Comparison of ENCODE assay signal across 14 cellular contexts in the genomic region with DNA sequence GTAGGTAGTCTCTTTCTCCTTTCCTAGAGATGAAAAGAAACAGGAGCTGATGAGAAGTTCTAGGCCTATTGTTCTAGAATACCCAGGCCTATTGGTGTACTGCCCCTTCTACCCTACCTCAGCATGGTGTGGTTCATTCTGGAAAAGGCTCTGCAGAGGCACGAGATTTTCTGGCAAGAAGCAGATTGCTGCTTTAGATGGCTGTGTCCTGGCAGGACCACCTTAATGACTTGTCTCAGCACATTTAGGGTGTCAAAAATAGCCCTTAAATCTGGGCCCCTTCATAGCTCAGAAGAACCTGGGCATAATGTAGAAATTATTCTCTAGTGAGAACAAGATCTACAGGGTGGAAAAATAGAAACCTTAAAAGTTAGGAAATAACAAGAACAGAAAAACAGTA.
A peak's percentile ranks its signal among the peaks of the same experiment; 100 is the strongest.
DNase-seq lines count a peak whose midpoint lies in the region; ATAC-seq lines count a peak whose summit lies in the region.
"Had no signal": no experiment of that assay in that cellular context is flagged by ENCODE, and none has a peak within 500 bp of the region (broad histone marks: within the 10 kb centered on the region; RNA-seq: fewer than 3 reads in every experiment).

No MANE protein-coding gene starts in this region.

- H3K36me3 Mint-ChIP-seq in activated CD4-positive, alpha-beta T cell treated with anti-CD3 and anti-CD28 coated beads for 36 hours (ENCODE audit: low read depth) = no peaks in the 10 kb centered on the region
- H3K36me3 Mint-ChIP-seq in immature natural killer cell = peaks cover 17 to 28% (median 22%) of the 10 kb centered on the region in 3 donors

- POLR2A ChIA-PET in activated CD4-positive, alpha-beta T cell treated with anti-CD3 and anti-CD28 coated beads for 36 hours (lab: Charles Lee) = interaction anchor here (0.7 kb wide), 1 partner anchor 122 kb away, joined by 3 read pairs; no protein-coding TSS in a partner anchor

- no peak overlapping the region for H3K27ac Mint-ChIP-seq in activated CD4-positive, alpha-beta T cell treated with anti-CD3 and anti-CD28 coated beads for 36 hours
- peak overlapping the region in 4 of 6 donors; percentile 2 to 39 (median 23) for H3K27ac Mint-ChIP-seq in immature natural killer cell
- H3K27ac Mint-ChIP-seq: CD4-positive, alpha-beta T cell; progenitor cell of endocrine pancreas had no signal

- no peak for DNase-seq in activated CD4-positive, alpha-beta T cell treated with anti-CD3 and anti-CD28 coated beads for 36 hours
- no peak for DNase-seq in activated CD4-positive, alpha-beta T cell treated with anti-CD3 and anti-CD28 coated beads for 4 hours
- DNase-seq in immature natural killer cell (no peak), activated gamma-delta T cell (lab: John Stamatoyannopoulos, UW) (no peak), NCI-H345 treated with DMSO at 0.1 percent for 48 hours (lab: John Stamatoyannopoulos, UW; ENCODE audit: unreplicated experiment) (no peak), NCI-H1436 (lab: John Stamatoyannopoulos, UW) (no peak)
- DNase-seq: 8988T; CD4-positive, alpha-beta T cell; colonic mucosa; erythroblast; heart right ventricle had no signal

- intact Hi-C loops in activated CD4-positive, alpha-beta T cell treated with anti-CD3 and anti-CD28 coated beads for 36 hours (cut with DNase I, micrococcal nuclease) = loop anchor here (2.0 to 5.0 kb wide), 2 partner anchors 40 to 41 kb away; no protein-coding TSS in a partner anchor

- H3K27me3 Mint-ChIP-seq in activated CD4-positive, alpha-beta T cell treated with anti-CD3 and anti-CD28 coated beads for 36 hours = peaks cover 11% of the 10 kb centered on the region
- H3K27me3 Mint-ChIP-seq in immature natural killer cell (ENCODE audit: low read depth in 3 of 3) = peaks cover 0 to 2% (median 2%) of the 10 kb centered on the region in 3 donors
- H3K27me3 Mint-ChIP-seq: CD4-positive, alpha-beta T cell had no signal

- H3K4me3 Mint-ChIP-seq in activated CD4-positive, alpha-beta T cell treated with anti-CD3 and anti-CD28 coated beads for 36 hours = peak overlapping the region; percentile 1
- H3K4me3 Mint-ChIP-seq in immature natural killer cell = no peak overlapping the region
- H3K4me3 Mint-ChIP-seq: CD4-positive, alpha-beta T cell had no signal

- H3K4me1 Mint-ChIP-seq in activated CD4-positive, alpha-beta T cell treated with anti-CD3 and anti-CD28 coated beads for 36 hours = peaks cover 15% of the 10 kb centered on the region
- H3K4me1 Mint-ChIP-seq in immature natural killer cell = peaks cover 12 to 25% of the 10 kb centered on the region in 2 donors

- ATAC-seq in activated CD4-positive, alpha-beta T cell treated with anti-CD3 and anti-CD28 coated beads for 36 hours = peak; percentile 7
- ATAC-seq in GM21717 (IDR thresholded peaks at IDR 0.05; ENCODE audit: unreplicated experiment) = peak; percentile 21
- peak; percentile 6 for ATAC-seq in HG03439 (IDR thresholded peaks at IDR 0.05; ENCODE audit: unreplicated experiment)
- ATAC-seq: heart right ventricle had no signal

- CTCF ChIA-PET in activated CD4-positive, alpha-beta T cell treated with anti-CD3 and anti-CD28 coated beads for 36 hours (lab: Charles Lee) = interaction anchor here (0.7 to 1.0 kb wide), 2 partner anchors 10 to 88 kb away, joined by 3 read pairs; a partner anchor contains a TSS

- peaks cover 4% of the 10 kb centered on the region for H3K9me3 Mint-ChIP-seq in activated CD4-positive, alpha-beta T cell treated with anti-CD3 and anti-CD28 coated beads for 36 hours (ENCODE audit: low read depth)
- H3K9me3 Mint-ChIP-seq in immature natural killer cell = peaks cover 0 to 6% (median under 1%) of the 10 kb centered on the region in 6 donors
- H3K9me3 Mint-ChIP-seq: CD4-positive, alpha-beta T cell had no signal
